ENCODE assay signal across 2 cellular contexts in genomic region chr9:113649855-113650206, GRCh38.
TF ChIP-seq lines count a peak whose summit lies in the region.

No MANE protein-coding gene starts in this region.

TF ChIP-seq in HepG2, 621 proteins besides CTCF, POLR2A, EP300 and RAD21:
- TF ChIP-seq ZBED4 (CRISPR knock-in tag; IDR thresholded peaks at IDR 0.05; ENCODE audit: borderline replicate concordance) (0 out of 2 replicates have a peak, but pooled peaks have one; percentile 6), ZNF629 (CRISPR knock-in tag; conservative IDR thresholded peaks at IDR 0.05) (peak; percentile 62), SPEN (CRISPR knock-in tag; IDR thresholded peaks at IDR 0.05; ENCODE audit: low read depth) (no peak), POGK (CRISPR knock-in tag; conservative IDR thresholded peaks at IDR 0.05) (no peak), HOXA9 (CRISPR knock-in tag; IDR thresholded peaks at IDR 0.05; ENCODE audit: borderline replicate concordance) (0 out of 2 replicates have a peak, but pooled peaks have one; percentile 47), ZNF441 (CRISPR knock-in tag; IDR thresholded peaks at IDR 0.05; ENCODE audit: borderline replicate concordance) (no peak), RNF2 (conservative IDR thresholded peaks at IDR 0.05; ENCODE audit: low read depth) (no peak), ZNF792 (CRISPR knock-in tag; IDR thresholded peaks at IDR 0.05) (no peak)

TF ChIP-seq in H1, 55 proteins besides CTCF, POLR2A, EP300 and RAD21:
- TF ChIP-seq KDM1A (IDR thresholded peaks at IDR 0.05; ENCODE audit: borderline replicate concordance, low read length) (peak; percentile 74; the same call in 1 of the 2 replicates), SIX5 (IDR thresholded peaks at IDR 0.05; ENCODE audit: low read depth, low read length) (no peak)
